10 cellular contexts compared by ENCODE assay signal in genomic region chr4:1194028-1194900, GRCh38. TPM values are rescaled to one million over a fixed set of nuclear protein-coding genes. Genes with fewer than 3 reads are reported as not detected.
DNase-seq lines count a peak whose midpoint lies in the region; ATAC-seq and TF ChIP-seq lines count a peak whose summit lies in the region.
"Had no signal": no experiment of that assay in that cellular context is flagged by ENCODE, and none has a peak within 500 bp of the region (broad histone marks: within the 10 kb centered on the region; RNA-seq: fewer than 3 reads in every experiment).

No MANE protein-coding gene starts in this region.

- TF ChIP-seq CTCF in left ventricle myocardium inferior (IDR thresholded peaks at IDR 0.05; ENCODE audit: borderline replicate concordance) (no peak), GM10266 (IDR thresholded peaks at IDR 0.05; ENCODE audit: control insufficient read depth, insufficient read depth, low read depth, missing control alignments) (no peak)

- H3K9me3 ChIP-seq in left ventricle myocardium inferior (replicated peaks) = no peaks in the 10 kb centered on the region
- H3K9me3 ChIP-seq in skeletal muscle tissue (ENCODE audit: control insufficient read depth in 3 of 3, low read length in 3 of 3) = no peaks in the 10 kb centered on the region

- H3K27me3 ChIP-seq in left ventricle myocardium inferior (ENCODE audit: low read depth) = no peaks in the 10 kb centered on the region
- no peaks in the 10 kb centered on the region for H3K27me3 ChIP-seq in skeletal muscle tissue (ENCODE audit: control insufficient read depth in 3 of 3, insufficient read depth in 3 of 3, low read length in 3 of 3)

- POLR2A ChIA-PET in activated CD4-positive, alpha-beta memory T cell treated with anti-CD3 and anti-CD28 coated beads, Interleukin-2, amount 10 ng/mL, durations not matched to agents 7 days and 5 days (lab: Charles Lee) = no interaction called here

- H3K27ac ChIP-seq in left ventricle myocardium inferior (replicated peaks) (peak overlapping the region; percentile 84), skeletal muscle tissue (ENCODE audit: low read depth, low read length) (peak overlapping the region; percentile 28)
- H3K27ac ChIP-seq: SK-N-MC had no signal

- H3K27me3 Mint-ChIP-seq in activated CD4-positive, alpha-beta memory T cell treated with anti-CD3 and anti-CD28 coated beads, Interleukin-2, amount 10 ng/mL, durations not matched to agents 7 days and 5 days = no peaks in the 10 kb centered on the region

- CTCF ChIA-PET in activated CD4-positive, alpha-beta memory T cell treated with anti-CD3 and anti-CD28 coated beads, Interleukin-2, amount 10 ng/mL, durations not matched to agents 7 days and 5 days (lab: Charles Lee) = no interaction called here

- in situ Hi-C loops in G401 (cut with HindIII; ENCODE audit: low sequenced_read_pairs) = no loop called here
- in situ Hi-C loops in ACHN (cut with HindIII; ENCODE audit: low pct_ligation_motif_present, low pct_unique_long_range_greater_than_20kb, low sequenced_read_pairs) = no loop called here

- peaks cover 10% of the 10 kb centered on the region for H3K4me1 Mint-ChIP-seq in activated CD4-positive, alpha-beta memory T cell treated with anti-CD3 and anti-CD28 coated beads, Interleukin-2, amount 10 ng/mL, durations not matched to agents 7 days and 5 days

- ATAC-seq in GM18498 (IDR thresholded peaks at IDR 0.05; ENCODE audit: unreplicated experiment) (no peak), HG03280 (IDR thresholded peaks at IDR 0.05; ENCODE audit: unreplicated experiment) (no peak)

- H3K4me3 Mint-ChIP-seq in activated CD4-positive, alpha-beta memory T cell treated with anti-CD3 and anti-CD28 coated beads, Interleukin-2, amount 10 ng/mL, durations not matched to agents 7 days and 5 days = no peak overlapping the region
- H3K4me3 Mint-ChIP-seq: brain had no signal

- no peaks in the 10 kb centered on the region for H3K9me3 Mint-ChIP-seq in activated CD4-positive, alpha-beta memory T cell treated with anti-CD3 and anti-CD28 coated beads, Interleukin-2, amount 10 ng/mL, durations not matched to agents 7 days and 5 days

- H3K4me3 ChIP-seq in left ventricle myocardium inferior = peak overlapping the region; percentile 42
- H3K4me3 ChIP-seq in skeletal muscle tissue (ENCODE audit: low read length in 3 of 3) = peak overlapping the region in 2 of 3 donors; percentile 49 to 60
- H3K4me3 ChIP-seq: SK-N-MC had no signal

- DNase-seq in G401 (ENCODE audit: low spot score) = peak; percentile 91
- peak; percentile 12 for DNase-seq in activated CD4-positive, alpha-beta memory T cell treated with anti-CD3 and anti-CD28 coated beads, Interleukin-2, amount 10 ng/mL, durations not matched to agents 7 days and 5 days
- DNase-seq in left ventricle myocardium inferior = peak; percentile 85
- no peak for DNase-seq in ACHN
- DNase-seq in GM10266 (ENCODE audit: extremely low spot score) = no peak

- H3K4me1 ChIP-seq in left ventricle myocardium inferior (peaks cover 39% of the 10 kb centered on the region), skeletal muscle tissue (ENCODE audit: control insufficient read depth in 3 of 3, insufficient read depth in 3 of 3, low read length in 3 of 3) (peaks cover 28 to 37% (median 33%) of the 10 kb centered on the region in 3 donors)

- no peaks in the 10 kb centered on the region for H3K36me3 ChIP-seq in left ventricle myocardium inferior
- no peaks in the 10 kb centered on the region for H3K36me3 ChIP-seq in skeletal muscle tissue (ENCODE audit: control insufficient read depth in 3 of 3, insufficient read depth in 3 of 3, low read length in 3 of 3)

- intact Hi-C loops in left ventricle myocardium inferior (cut with micrococcal nuclease) = no loop called here

- H3K27ac Mint-ChIP-seq in activated CD4-positive, alpha-beta memory T cell treated with anti-CD3 and anti-CD28 coated beads, Interleukin-2, amount 10 ng/mL, durations not matched to agents 7 days and 5 days = no peak overlapping the region

- H3K9ac ChIP-seq in skeletal muscle tissue (ENCODE audit: low read depth in 1 of 3, low read length in 3 of 3) = peak overlapping the region; percentile 69 to 85 (median 74)

- H3K36me3 Mint-ChIP-seq in activated CD4-positive, alpha-beta memory T cell treated with anti-CD3 and anti-CD28 coated beads, Interleukin-2, amount 10 ng/mL, durations not matched to agents 7 days and 5 days (ENCODE audit: low read depth) = peaks cover 18% of the 10 kb centered on the region
- H3K36me3 Mint-ChIP-seq: brain had no signal

RNA-seq across cellular contexts. Expression of gene SPON2, which starts 21.9 kb away (rescaled TPM):
- total RNA-seq in G401 (2014; rRNA removed; shearing (Covaris generic)) = 3.2 TPM in 1 of 2 replicates, not detected in the other
- total RNA-seq in activated CD4-positive, alpha-beta memory T cell treated with anti-CD3 and anti-CD28 coated beads, Interleukin-2, amount 10 ng/mL, durations not matched to agents 7 days and 5 days = 10 to 100 TPM; 22.8 to 24.6 TPM
- 13.9 TPM for total RNA-seq in left ventricle myocardium inferior
- 29.2 TPM for total RNA-seq in skeletal muscle tissue

RNA-seq across cellular contexts. Expression of gene CTBP1, which starts 54.7 kb away (rescaled TPM):
- 265 and 287 TPM in 2 replicates for total RNA-seq in G401 (2014; rRNA removed; shearing (Covaris generic))
- 100 to 1,000 TPM; 209 to 221 TPM for total RNA-seq in activated CD4-positive, alpha-beta memory T cell treated with anti-CD3 and anti-CD28 coated beads, Interleukin-2, amount 10 ng/mL, durations not matched to agents 7 days and 5 days
- total RNA-seq in left ventricle myocardium inferior = 112 TPM
- 109 TPM for total RNA-seq in skeletal muscle tissue

Comparison
In these comparisons a context has a peak if more than half of its experiments do, and no peak if none do; other contexts are left out.
1. DNase-seq: peak in G401 (single experiment), activated CD4-positive, alpha-beta memory T cell treated with anti-CD3 and anti-CD28 coated beads, Interleukin-2, amount 10 ng/mL, durations not matched to agents 7 days and 5 days (single experiment) and left ventricle myocardium inferior (single experiment); none in ACHN (single experiment) and GM10266 (single experiment).